In the genomic region with DNA sequence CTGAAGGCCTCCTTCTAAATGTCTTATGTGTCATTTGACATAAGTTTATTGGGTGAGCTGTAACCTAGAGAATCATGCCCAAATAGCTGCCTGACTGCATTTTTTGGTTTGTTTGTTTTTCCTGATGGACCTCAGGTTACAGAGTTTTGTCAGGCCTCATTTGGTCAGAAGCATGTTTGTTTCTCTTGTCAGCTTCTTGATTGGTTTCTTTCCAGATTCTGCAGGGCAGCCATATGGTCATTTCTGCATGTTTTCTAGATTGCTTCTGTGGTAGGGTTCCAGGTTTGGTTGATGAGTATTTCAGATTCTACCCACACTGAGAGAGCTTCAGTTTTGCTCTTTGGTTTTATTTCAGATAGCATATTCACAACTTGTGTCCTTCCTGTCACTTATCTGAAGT, we compare ENCODE assay signal across 11 cellular contexts. TPM values are rescaled to one million over a fixed set of nuclear protein-coding genes. Genes with fewer than 3 reads are reported as not detected.
DNase-seq lines count a peak whose midpoint lies in the region; ATAC-seq, FAIRE-seq and TF ChIP-seq lines count a peak whose summit lies in the region.
"Had no signal": no experiment of that assay in that cellular context is flagged by ENCODE, and none has a peak within 500 bp of the region (broad histone marks: within the 10 kb centered on the region; RNA-seq: fewer than 3 reads in every experiment).

No MANE protein-coding gene starts in this region.

- H3K9ac ChIP-seq in astrocyte (ENCODE audit: low read length) = no peak overlapping the region

- H3K27ac Mint-ChIP-seq in astrocyte (ENCODE audit: unreplicated experiment) (no peak overlapping the region), natural killer cell (peak overlapping the region; percentile 83 to 86)
- no peak overlapping the region for H3K27ac Mint-ChIP-seq in activated CD4-positive, alpha-beta T cell treated with anti-CD3 and anti-CD28 coated beads, Interleukin-2, amount 10 ng/mL, durations not matched to agents 24 days and 14 days

- H3K36me3 ChIP-seq in astrocyte (ENCODE audit: insufficient read depth, low read length) = no peaks in the 10 kb centered on the region
- no peaks in the 10 kb centered on the region for H3K36me3 ChIP-seq in testis (ENCODE audit: low read depth, missing control alignments)
- H3K36me3 ChIP-seq: SJCRH30, thoracic aorta had no signal

- H2AFZ ChIP-seq in astrocyte (ENCODE audit: low read depth, low read length) = no peak overlapping the region

- DNase-seq in GM03348 (ENCODE audit: low spot score) (peak; percentile 26), astrocyte (ENCODE audit: low read depth) (peak; percentile 56), natural killer cell (no peak), testis (no peak), NCI-H524 treated with DMSO at 0.1 percent for 48 hours (lab: John Stamatoyannopoulos, UW) (no peak)
- no peak for DNase-seq in activated CD4-positive, alpha-beta T cell treated with anti-CD3 and anti-CD28 coated beads, Interleukin-2, amount 10 ng/mL, durations not matched to agents 24 days and 14 days
- DNase-seq: activated effector memory CD4-positive, alpha-beta T cell treated with anti-CD3 and anti-CD28 coated beads, Interleukin-2, amount 50 U/mL, for 16 hours had no signal

- H3K9me3 ChIP-seq in astrocyte (ENCODE audit: insufficient read depth, low read depth, low read length) (no peaks in the 10 kb centered on the region), testis (no peaks in the 10 kb centered on the region)

- ATAC-seq in HG02798 (IDR thresholded peaks at IDR 0.05; ENCODE audit: poor library complexity, unreplicated experiment) = peak; percentile 59
- ATAC-seq in natural killer cell = peak in 2 of 3 donors; percentile 36 to 52
- ATAC-seq in HG03025 (IDR thresholded peaks at IDR 0.05; ENCODE audit: low FRiP score, unreplicated experiment) = no peak

- TF ChIP-seq CTCF in astrocyte (IDR thresholded peaks at IDR 0.05; ENCODE audit: insufficient read depth, low read depth, low read length) (no peak), natural killer cell (IDR thresholded peaks at IDR 0.05) (no peak), testis (IDR thresholded peaks at IDR 0.05) (no peak)

- H3K4me1 Mint-ChIP-seq in astrocyte (ENCODE audit: low read depth, unreplicated experiment) (peaks cover 3% of the 10 kb centered on the region), natural killer cell (peaks cover 23 to 46% of the 10 kb centered on the region in 2 donors)
- H3K4me1 Mint-ChIP-seq in activated CD4-positive, alpha-beta T cell treated with anti-CD3 and anti-CD28 coated beads, Interleukin-2, amount 10 ng/mL, durations not matched to agents 24 days and 14 days = peaks cover 6% of the 10 kb centered on the region

- H3K4me1 ChIP-seq in astrocyte (ENCODE audit: insufficient read depth, low read length) (no peaks in the 10 kb centered on the region), testis (no peaks in the 10 kb centered on the region)
- H3K4me1 ChIP-seq: SJCRH30 had no signal

- H3K4me3 ChIP-seq in astrocyte (ENCODE audit: insufficient read depth, low read depth, low read length) = no peak overlapping the region
- no peak overlapping the region for H3K4me3 ChIP-seq in testis
- H3K4me3 ChIP-seq: SJCRH30, thoracic aorta had no signal

- no peak for TF ChIP-seq POLR2A in testis (IDR thresholded peaks at IDR 0.05)

- no peak overlapping the region for H3K4me2 ChIP-seq in astrocyte (ENCODE audit: low read length)

- no peak overlapping the region for H3K27ac ChIP-seq in astrocyte (ENCODE audit: low read depth, low read length)
- H3K27ac ChIP-seq in testis = no peak overlapping the region
- H3K27ac ChIP-seq: SJCRH30, thoracic aorta had no signal

- FAIRE-seq in astrocyte (lab: Jason Lieb, UNC) = no peak

- intact Hi-C loops in natural killer cell (cut with micrococcal nuclease) (no loop called here), testis (cut with DNase I; ENCODE audit: low total_unique reads) (no loop called here)
- intact Hi-C loops in activated CD4-positive, alpha-beta T cell treated with anti-CD3 and anti-CD28 coated beads, Interleukin-2, amount 10 ng/mL, durations not matched to agents 24 days and 14 days (cut with micrococcal nuclease) = no loop called here

- peaks cover 5% of the 10 kb centered on the region for H4K20me1 ChIP-seq in astrocyte (ENCODE audit: insufficient read depth, low read length)

- H3K27me3 ChIP-seq in astrocyte (ENCODE audit: insufficient read depth, low read length) (no peaks in the 10 kb centered on the region), testis (no peaks in the 10 kb centered on the region)
- H3K27me3 ChIP-seq: SJCRH30 had no signal

- peaks cover 4% of the 10 kb centered on the region for H3K36me3 Mint-ChIP-seq in astrocyte (ENCODE audit: low read depth, unreplicated experiment)
- peaks cover 17% of the 10 kb centered on the region for H3K36me3 Mint-ChIP-seq in natural killer cell
- H3K36me3 Mint-ChIP-seq in activated CD4-positive, alpha-beta T cell treated with anti-CD3 and anti-CD28 coated beads, Interleukin-2, amount 10 ng/mL, durations not matched to agents 24 days and 14 days (ENCODE audit: low read depth) = peaks cover 33% of the 10 kb centered on the region

- peaks cover 5% of the 10 kb centered on the region for H3K9me3 Mint-ChIP-seq in astrocyte (ENCODE audit: unreplicated experiment)
- peaks cover under 1 to 11% of the 10 kb centered on the region in 2 donors for H3K9me3 Mint-ChIP-seq in natural killer cell
- peaks cover 19% of the 10 kb centered on the region for H3K9me3 Mint-ChIP-seq in activated CD4-positive, alpha-beta T cell treated with anti-CD3 and anti-CD28 coated beads, Interleukin-2, amount 10 ng/mL, durations not matched to agents 24 days and 14 days

- peaks cover 23% of the 10 kb centered on the region for H3K79me2 ChIP-seq in astrocyte (ENCODE audit: insufficient read depth, low read length)

- no peaks in the 10 kb centered on the region for H3K27me3 Mint-ChIP-seq in astrocyte (ENCODE audit: low read depth, unreplicated experiment)
- no peaks in the 10 kb centered on the region for H3K27me3 Mint-ChIP-seq in natural killer cell (ENCODE audit: low read depth in 2 of 2)
- H3K27me3 Mint-ChIP-seq in activated CD4-positive, alpha-beta T cell treated with anti-CD3 and anti-CD28 coated beads, Interleukin-2, amount 10 ng/mL, durations not matched to agents 24 days and 14 days = no peaks in the 10 kb centered on the region

- no peak overlapping the region for H3K4me3 Mint-ChIP-seq in astrocyte (ENCODE audit: unreplicated experiment)
- H3K4me3 Mint-ChIP-seq in natural killer cell = peak overlapping the region; percentile 45
- H3K4me3 Mint-ChIP-seq in activated CD4-positive, alpha-beta T cell treated with anti-CD3 and anti-CD28 coated beads, Interleukin-2, amount 10 ng/mL, durations not matched to agents 24 days and 14 days = no peak overlapping the region

RNA-seq across cellular contexts. Expression of a gene that starts 28.0 kb away (rescaled TPM):
- total RNA-seq in astrocyte (15.3 and 24.2 TPM in 2 replicates), natural killer cell (100 to 1,000 TPM in 1 of 3 donors, 10 to 100 TPM in 2; 70.5 to 132 (median 79.6) TPM), testis (10 to 100 TPM; 30.2 to 49.8 TPM)
- polyA plus RNA-seq in testis (ENCODE audit: insufficient read depth, low read depth, low replicate concordance) = 42.2 TPM
- total RNA-seq in activated CD4-positive, alpha-beta T cell treated with anti-CD3 and anti-CD28 coated beads, Interleukin-2, amount 10 ng/mL, durations not matched to agents 24 days and 14 days = 10.1 and 10.9 TPM in 2 replicates

Comparison
In these comparisons a context has a peak if more than half of its experiments do, and no peak if none do; other contexts are left out.
1. DNase-seq: peak in GM03348 (single experiment) and astrocyte (single experiment); none in natural killer cell (single experiment), testis (single experiment), NCI-H524 treated with DMSO at 0.1 percent for 48 hours (single experiment) and activated CD4-positive, alpha-beta T cell treated with anti-CD3 and anti-CD28 coated beads, Interleukin-2, amount 10 ng/mL, durations not matched to agents 24 days and 14 days (single experiment).
2. H3K27ac Mint-ChIP-seq: peak in natural killer cell (2 of 2); none in astrocyte (single experiment) and activated CD4-positive, alpha-beta T cell treated with anti-CD3 and anti-CD28 coated beads, Interleukin-2, amount 10 ng/mL, durations not matched to agents 24 days and 14 days (single experiment).